In the genomic region with DNA sequence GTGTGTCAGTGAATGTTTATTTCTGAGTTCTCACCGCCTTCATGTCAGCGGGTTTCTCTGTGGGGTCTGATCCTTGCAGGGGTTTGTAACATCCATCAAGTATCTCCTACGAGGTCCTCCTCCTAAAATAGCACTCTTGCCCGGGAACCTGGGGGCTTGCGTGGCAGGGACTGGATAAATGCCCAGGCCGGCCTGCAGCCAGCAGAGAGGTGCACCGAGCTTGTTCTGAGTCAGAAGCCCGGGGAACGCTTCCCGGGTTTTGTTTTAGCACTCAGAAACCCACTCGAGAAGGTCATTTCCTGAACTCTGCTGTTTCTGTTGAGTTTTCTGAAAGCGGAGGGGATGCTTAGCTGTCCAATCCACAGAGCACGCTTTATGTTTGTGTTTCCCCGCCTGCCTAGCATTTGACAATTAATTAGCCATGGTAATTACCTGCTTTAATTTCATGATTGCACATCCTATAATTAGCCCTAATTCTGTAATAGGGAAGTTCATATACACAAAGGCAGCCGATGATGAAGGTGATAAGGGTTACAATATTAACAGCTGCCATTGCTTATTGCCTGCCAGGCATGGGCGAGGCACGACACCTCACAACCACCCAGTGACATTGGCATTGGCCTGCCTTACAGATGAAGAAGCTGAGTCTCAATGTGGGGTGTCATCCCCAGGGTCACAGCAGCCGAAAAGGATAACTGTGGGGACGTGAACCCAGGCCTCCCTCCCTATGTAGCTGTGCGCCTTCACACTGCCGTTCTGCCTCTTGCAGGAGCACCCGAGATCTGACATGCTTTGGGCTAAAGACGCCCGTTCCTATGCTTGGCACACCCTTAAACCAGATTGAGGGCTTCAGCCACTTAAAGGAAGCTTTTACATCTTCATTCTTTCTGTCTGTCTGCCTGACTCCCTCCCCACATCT, we compare ENCODE assay signal across 14 cellular contexts.
A peak's percentile ranks its signal among the peaks of the same experiment; 100 is the strongest.
DNase-seq lines count a peak whose midpoint lies in the region; ATAC-seq and TF ChIP-seq lines count a peak whose summit lies in the region.
"Had no signal": no experiment of that assay in that cellular context is flagged by ENCODE, and none has a peak within 500 bp of the region (broad histone marks: within the 10 kb centered on the region; RNA-seq: fewer than 3 reads in every experiment).

No MANE protein-coding gene starts in this region.

- H3K9ac ChIP-seq in stomach smooth muscle (ENCODE audit: low read length in 2 of 2) = peak overlapping the region in 1 of 2 donors; percentile 15

- H3K4me3 ChIP-seq in astrocyte of the cerebellum (ENCODE audit: low read depth, low read length) (no peak overlapping the region), right atrium auricular region (no peak overlapping the region), stomach smooth muscle (ENCODE audit: low read length in 2 of 2) (peak overlapping the region; percentile 33 to 52)
- H3K4me3 ChIP-seq: breast epithelium, SK-N-MC had no signal

- H3K4me1 ChIP-seq in right atrium auricular region = peaks cover 0 to 7% of the 10 kb centered on the region in 2 donors
- peaks cover 25% of the 10 kb centered on the region for H3K4me1 ChIP-seq in stomach smooth muscle (ENCODE audit: control insufficient read depth, insufficient read depth, low read length)
- H3K4me1 ChIP-seq: breast epithelium had no signal

- H3K36me3 ChIP-seq in right atrium auricular region (no peaks in the 10 kb centered on the region), stomach smooth muscle (ENCODE audit: control insufficient read depth in 2 of 2, insufficient read depth in 2 of 2, low read length in 2 of 2) (no peaks in the 10 kb centered on the region)
- H3K36me3 ChIP-seq: breast epithelium had no signal

- TF ChIP-seq CTCF in astrocyte of the cerebellum (IDR thresholded peaks at IDR 0.05; ENCODE audit: low read depth, low read length, missing control alignments) (no peak), right atrium auricular region (IDR thresholded peaks at IDR 0.05) (no peak)

- in situ Hi-C loops in astrocyte of the cerebellum (cut with HindIII; ENCODE audit: low sequenced_read_pairs) = no loop called here

- ATAC-seq in HG03025 (IDR thresholded peaks at IDR 0.05; ENCODE audit: low FRiP score, unreplicated experiment) (no peak), GM19324 (IDR thresholded peaks at IDR 0.05; ENCODE audit: low FRiP score, unreplicated experiment) (no peak)

- H3K9me3 ChIP-seq in right atrium auricular region (no peaks in the 10 kb centered on the region), stomach smooth muscle (ENCODE audit: control insufficient read depth in 2 of 2, low read length in 2 of 2) (no peaks in the 10 kb centered on the region)
- H3K9me3 ChIP-seq: breast epithelium had no signal

- H3K27me3 ChIP-seq in right atrium auricular region (no peaks in the 10 kb centered on the region), stomach smooth muscle (ENCODE audit: control insufficient read depth in 1 of 2, insufficient read depth in 2 of 2, low read length in 2 of 2) (no peaks in the 10 kb centered on the region)
- H3K27me3 ChIP-seq: breast epithelium had no signal

- DNase-seq in NCI-H1105 treated with DMSO at 0.1 percent for 48 hours (lab: John Stamatoyannopoulos, UW) (peak; percentile 93), astrocyte of the cerebellum (ENCODE audit: low read depth) (peak; percentile 49), right atrium auricular region (ENCODE audit: low spot score) (no peak), T-helper 9 cell (no peak)
- no peak for DNase-seq in activated CD4-positive, alpha-beta T cell treated with anti-CD3 and anti-CD28 coated beads for 48 hours
- DNase-seq: activated gamma-delta T cell treated with Interleukin-2 at 50 U/mL for 16 hours; EL; NK-92 treated with Interleukin-12 subunit alpha and Interleukin-12 subunit beta, amount 100 ng/mL, for 24 hours; stimulated activated CD4-positive, alpha-beta T cell treated with anti-CD3 and anti-CD28 coated beads, Interleukin-2, amount 100 ng/mL, for 48 hours had no signal

- H3K27ac ChIP-seq in right atrium auricular region (peak overlapping the region; percentile 4 to 57), stomach smooth muscle (ENCODE audit: low read length) (no peak overlapping the region)
- H3K27ac ChIP-seq: breast epithelium, SK-N-MC had no signal

Comparison
In these comparisons a context has a peak if more than half of its experiments do, and no peak if none do; other contexts are left out.
1. DNase-seq: peak in NCI-H1105 treated with DMSO at 0.1 percent for 48 hours (single experiment) and astrocyte of the cerebellum (single experiment); none in right atrium auricular region (single experiment), activated CD4-positive, alpha-beta T cell treated with anti-CD3 and anti-CD28 coated beads for 48 hours (single experiment) and T-helper 9 cell (single experiment).
2. H3K4me3 ChIP-seq: peak in stomach smooth muscle (2 of 2); none in astrocyte of the cerebellum (single experiment) and right atrium auricular region (0 of 2).